8 cellular contexts compared by ENCODE assay signal in genomic region chr7:118182618-118183253, GRCh38. TPM values are rescaled to one million over a fixed set of nuclear protein-coding genes. Genes with fewer than 3 reads are reported as not detected.
DNase-seq lines count a peak whose midpoint lies in the region; ATAC-seq and TF ChIP-seq lines count a peak whose summit lies in the region.

No MANE protein-coding gene starts in this region.

- no peak for TF ChIP-seq CTCF in thoracic aorta (IDR thresholded peaks at IDR 0.05)

- H3K9me3 ChIP-seq in thoracic aorta = no peaks in the 10 kb centered on the region

- no peak for DNase-seq in activated CD4-positive, alpha-beta T cell treated with anti-CD3 and anti-CD28 coated beads for 36 hours
- DNase-seq in activated CD4-positive, alpha-beta T cell treated with anti-CD3 and anti-CD28 coated beads, Interleukin-2, amount 50 U/mL, for 48 hours = no peak
- no peak for DNase-seq in activated naive CD8-positive, alpha-beta T cell treated with anti-CD3 and anti-CD28 coated beads for 36 hours
- DNase-seq in left kidney (ENCODE audit: low read depth, low spot score) (peak; percentile 23), thoracic aorta (ENCODE audit: low spot score) (no peak), SIG-M5 (lab: John Stamatoyannopoulos, UW) (no peak), NCI-H69 (lab: John Stamatoyannopoulos, UW) (no peak)

- H3K27ac ChIP-seq in thoracic aorta = peak overlapping the region in 1 of 2 donors; percentile 86

- H3K4me1 Mint-ChIP-seq in activated CD4-positive, alpha-beta T cell treated with anti-CD3 and anti-CD28 coated beads for 36 hours = peaks cover 30% of the 10 kb centered on the region
- peaks cover 26% of the 10 kb centered on the region for H3K4me1 Mint-ChIP-seq in activated naive CD8-positive, alpha-beta T cell treated with anti-CD3 and anti-CD28 coated beads for 36 hours

- no peaks in the 10 kb centered on the region for H3K9me3 Mint-ChIP-seq in activated CD4-positive, alpha-beta T cell treated with anti-CD3 and anti-CD28 coated beads for 36 hours (ENCODE audit: low read depth)
- no peaks in the 10 kb centered on the region for H3K9me3 Mint-ChIP-seq in activated naive CD8-positive, alpha-beta T cell treated with anti-CD3 and anti-CD28 coated beads for 36 hours

- CTCF ChIA-PET in activated CD4-positive, alpha-beta T cell treated with anti-CD3 and anti-CD28 coated beads for 36 hours (lab: Charles Lee) = no interaction called here

- H3K4me3 Mint-ChIP-seq in activated CD4-positive, alpha-beta T cell treated with anti-CD3 and anti-CD28 coated beads for 36 hours = peak overlapping the region; percentile 99
- H3K4me3 Mint-ChIP-seq in activated naive CD8-positive, alpha-beta T cell treated with anti-CD3 and anti-CD28 coated beads for 36 hours = peak overlapping the region; percentile 94

- H3K27me3 ChIP-seq in thoracic aorta (replicated peaks; ENCODE audit: insufficient read depth) = no peaks in the 10 kb centered on the region

- POLR2A ChIA-PET in activated CD4-positive, alpha-beta T cell treated with anti-CD3 and anti-CD28 coated beads for 36 hours (lab: Charles Lee) = no interaction called here

- no peaks in the 10 kb centered on the region for H3K27me3 Mint-ChIP-seq in activated CD4-positive, alpha-beta T cell treated with anti-CD3 and anti-CD28 coated beads for 36 hours
- no peaks in the 10 kb centered on the region for H3K27me3 Mint-ChIP-seq in activated naive CD8-positive, alpha-beta T cell treated with anti-CD3 and anti-CD28 coated beads for 36 hours

- H3K36me3 Mint-ChIP-seq in activated CD4-positive, alpha-beta T cell treated with anti-CD3 and anti-CD28 coated beads for 36 hours (ENCODE audit: low read depth) = peaks cover 33% of the 10 kb centered on the region
- H3K36me3 Mint-ChIP-seq in activated naive CD8-positive, alpha-beta T cell treated with anti-CD3 and anti-CD28 coated beads for 36 hours = peaks cover 36% of the 10 kb centered on the region

- no peaks in the 10 kb centered on the region for H3K36me3 ChIP-seq in thoracic aorta

- H3K27ac Mint-ChIP-seq in activated CD4-positive, alpha-beta T cell treated with anti-CD3 and anti-CD28 coated beads for 36 hours = peak overlapping the region; percentile 100
- peak overlapping the region; percentile 98 for H3K27ac Mint-ChIP-seq in activated naive CD8-positive, alpha-beta T cell treated with anti-CD3 and anti-CD28 coated beads for 36 hours

- ATAC-seq in activated CD4-positive, alpha-beta T cell treated with anti-CD3 and anti-CD28 coated beads for 36 hours = no peak
- no peak for ATAC-seq in thoracic aorta (ENCODE audit: insufficient number of reproducible peaks, low FRiP score, low read depth)
- no peak for ATAC-seq in HG03565 (IDR thresholded peaks at IDR 0.05; ENCODE audit: unreplicated experiment)

- intact Hi-C loops in activated CD4-positive, alpha-beta T cell treated with anti-CD3 and anti-CD28 coated beads for 36 hours (cut with DNase I, micrococcal nuclease) = loop anchor here in 1 of 2 experiments (5.0 to 10.0 kb wide), 2 partner anchors 1320 to 1968 kb away; partner anchors contain the start of genes CAPZA2 and TES

- peak overlapping the region; percentile 86 for H3K4me3 ChIP-seq in thoracic aorta

- H3K4me1 ChIP-seq in thoracic aorta (ENCODE audit: control insufficient read depth in 1 of 2, low read depth in 2 of 2) = peaks cover 11 to 33% of the 10 kb centered on the region in 2 donors

RNA-seq across cellular contexts. Expression of gene LSM8, which starts 1.2 kb away (rescaled TPM):
- 10 to 100 TPM; 35.0 to 49.9 TPM for total RNA-seq in activated CD4-positive, alpha-beta T cell treated with anti-CD3 and anti-CD28 coated beads for 36 hours
- total RNA-seq in activated naive CD8-positive, alpha-beta T cell treated with anti-CD3 and anti-CD28 coated beads for 36 hours = 10 to 100 TPM; 46.2 to 46.5 TPM
- 10 to 100 TPM; 19.4 to 41.0 TPM for total RNA-seq in thoracic aorta

RNA-seq across cellular contexts. Expression of gene ANKRD7, which starts 41.8 kb away (rescaled TPM):
- total RNA-seq in activated CD4-positive, alpha-beta T cell treated with anti-CD3 and anti-CD28 coated beads for 36 hours = under 1 TPM in 1 of 2 experiments, not detected in 1; 0.34 TPM
- total RNA-seq in activated naive CD8-positive, alpha-beta T cell treated with anti-CD3 and anti-CD28 coated beads for 36 hours = 1 to 10 TPM; 1.6 to 1.9 TPM
- under 1 TPM in 1 of 2 donors, not detected in 1; 0.68 TPM for total RNA-seq in thoracic aorta
